Comparison of ENCODE assay signal across 26 cellular contexts in genomic region chr17:82871776-82872561, GRCh38. TPM values are rescaled to one million over a fixed set of nuclear protein-coding genes. Genes with fewer than 3 reads are reported as not detected.
DNase-seq lines count a peak whose midpoint lies in the region; ATAC-seq and TF ChIP-seq lines count a peak whose summit lies in the region.
"Had no signal": no experiment of that assay in that cellular context is flagged by ENCODE, and none has a peak within 500 bp of the region (broad histone marks: within the 10 kb centered on the region; RNA-seq: fewer than 3 reads in every experiment).

No MANE protein-coding gene starts in this region.

- no peak for DNase-seq in activated T-cell treated with anti-CD3 and anti-CD28 coated beads, Interleukin-2, amount 50 U/mL, for 24 hours
- no peak for DNase-seq in activated T-cell treated with anti-CD3 and anti-CD28 coated beads, Interleukin-2, amount 50 U/mL, for 4 hours
- DNase-seq in activated B cell treated with CpG ODN at 0.5 μM for 24 hours (no peak), mucosa of descending colon (peak in 2 of 3 donors; percentile 20 to 49), H4 (ENCODE audit: low spot score) (no peak), MG63 (no peak)
- DNase-seq: activated CD8-positive, alpha-beta memory T cell treated with anti-CD3 and anti-CD28 coated beads, Interleukin-2, amount 50 U/mL, for 48 hours; activated gamma-delta T cell; adrenal gland; AML-193; EL; hypothalamus; islet precursor cell; NCI-H1417 treated with DMSO at 0.1 percent for 48 hours; NCI-H2171 treated with DMSO at 0.1 percent for 48 hours; NCI-H526; ovary; SIG-M5; trophoblast cell had no signal

- intact Hi-C loops in activated B cell treated with CpG ODN at 0.5 μM for 24 hours (cut with micrococcal nuclease), result loop anchor here (1.0 to 10.0 kb wide), 8 partner anchors 12 to 180 kb away; no protein-coding TSS in a partner anchor
- intact Hi-C loops in mucosa of descending colon (cut with DNase I, micrococcal nuclease), result no loop called here

- no peak for TF ChIP-seq CTCF in activated B cell treated with CpG ODN at 0.5 μM for 24 hours (IDR thresholded peaks at IDR 0.05)
- TF ChIP-seq CTCF in mucosa of descending colon (IDR thresholded peaks at IDR 0.05), result no peak

- peaks cover 58% of the 10 kb centered on the region for H3K36me3 Mint-ChIP-seq in activated T-cell treated with anti-CD3 and anti-CD28 coated beads, Interleukin-2, amount 50 U/mL, for 24 hours (ENCODE audit: low read depth)
- H3K36me3 Mint-ChIP-seq in activated T-cell treated with anti-CD3 and anti-CD28 coated beads, Interleukin-2, amount 50 U/mL, for 4 hours (ENCODE audit: insufficient read depth), result peaks cover 11% of the 10 kb centered on the region
- peaks cover 6% of the 10 kb centered on the region for H3K36me3 Mint-ChIP-seq in activated B cell treated with CpG ODN at 0.5 μM for 24 hours (ENCODE audit: low read depth)

- H3K4me1 Mint-ChIP-seq in activated T-cell treated with anti-CD3 and anti-CD28 coated beads, Interleukin-2, amount 50 U/mL, for 24 hours (ENCODE audit: low read depth), result peaks cover 53% of the 10 kb centered on the region
- H3K4me1 Mint-ChIP-seq in activated T-cell treated with anti-CD3 and anti-CD28 coated beads, Interleukin-2, amount 50 U/mL, for 4 hours (ENCODE audit: low read depth), result peaks cover 34% of the 10 kb centered on the region
- peaks cover 65% of the 10 kb centered on the region for H3K4me1 Mint-ChIP-seq in activated B cell treated with CpG ODN at 0.5 μM for 24 hours

- CTCF ChIA-PET in activated B cell treated with CpG ODN at 0.5 μM for 24 hours (lab: Charles Lee), result interaction anchor here (1.0 to 2.4 kb wide), 10 partner anchors 8 to 90 kb away, joined by 3 to 12 read pairs (median 6); partner anchors contain the start of gene ZNF750

- H3K4me1 ChIP-seq in mucosa of descending colon (ENCODE audit: low read depth) (peaks cover under 1% of the 10 kb centered on the region), thymus (ENCODE audit: control insufficient read depth, insufficient read depth, low read length) (peaks cover 30% of the 10 kb centered on the region)

- WGBS in thymus, result 90% methylated on average over 41 of the region's 41 CpGs

- POLR2A ChIA-PET in activated B cell treated with CpG ODN at 0.5 μM for 24 hours (lab: Charles Lee), result interaction anchor here (0.7 to 3.4 kb wide), 17 partner anchors 8 to 574 kb away, joined by 3 to 42 read pairs (median 5); no protein-coding TSS in a partner anchor

- peak overlapping the region; percentile 56 for H3K27ac ChIP-seq in thymus (ENCODE audit: low read depth)
- H3K27ac ChIP-seq: ovary had no signal

- H3K27me3 Mint-ChIP-seq in activated T-cell treated with anti-CD3 and anti-CD28 coated beads, Interleukin-2, amount 50 U/mL, for 24 hours, result no peaks in the 10 kb centered on the region
- no peaks in the 10 kb centered on the region for H3K27me3 Mint-ChIP-seq in activated T-cell treated with anti-CD3 and anti-CD28 coated beads, Interleukin-2, amount 50 U/mL, for 4 hours (ENCODE audit: low read depth)
- H3K27me3 Mint-ChIP-seq in activated B cell treated with CpG ODN at 0.5 μM for 24 hours, result peaks cover 3% of the 10 kb centered on the region
- H3K27me3 Mint-ChIP-seq: naive thymus-derived CD4-positive, alpha-beta T cell; stimulated activated naive CD8-positive, alpha-beta T cell treated with anti-CD3 and anti-CD28 coated beads, Interleukin-15, Interleukin-2, amounts not matched to agents 100 ng/mL and 50 ng/mL, for 24 hours had no signal

- no peak overlapping the region for H3K4me3 ChIP-seq in mucosa of descending colon
- no peak overlapping the region for H3K4me3 ChIP-seq in thymus (ENCODE audit: low read length)
- no peak overlapping the region for H3K4me3 ChIP-seq in MG63
- H3K4me3 ChIP-seq: adrenal gland, coronary artery, ovary had no signal

- H3K9me3 Mint-ChIP-seq in activated T-cell treated with anti-CD3 and anti-CD28 coated beads, Interleukin-2, amount 50 U/mL, for 24 hours, result no peaks in the 10 kb centered on the region
- no peaks in the 10 kb centered on the region for H3K9me3 Mint-ChIP-seq in activated T-cell treated with anti-CD3 and anti-CD28 coated beads, Interleukin-2, amount 50 U/mL, for 4 hours
- no peaks in the 10 kb centered on the region for H3K9me3 Mint-ChIP-seq in activated B cell treated with CpG ODN at 0.5 μM for 24 hours
- H3K9me3 Mint-ChIP-seq: naive thymus-derived CD4-positive, alpha-beta T cell; stimulated activated naive CD8-positive, alpha-beta T cell treated with anti-CD3 and anti-CD28 coated beads, Interleukin-15, Interleukin-2, amounts not matched to agents 100 ng/mL and 50 ng/mL, for 24 hours had no signal

- peak overlapping the region; percentile 22 for H3K27ac Mint-ChIP-seq in activated T-cell treated with anti-CD3 and anti-CD28 coated beads, Interleukin-2, amount 50 U/mL, for 24 hours
- peak overlapping the region; percentile 91 for H3K27ac Mint-ChIP-seq in activated B cell treated with CpG ODN at 0.5 μM for 24 hours
- H3K27ac Mint-ChIP-seq: naive thymus-derived CD4-positive, alpha-beta T cell; stimulated activated naive CD8-positive, alpha-beta T cell treated with anti-CD3 and anti-CD28 coated beads, Interleukin-15, Interleukin-2, amounts not matched to agents 100 ng/mL and 50 ng/mL, for 24 hours had no signal

- H3K9me3 ChIP-seq in mucosa of descending colon, result no peaks in the 10 kb centered on the region
- H3K9me3 ChIP-seq in thymus (ENCODE audit: control insufficient read depth), result peaks cover 1% of the 10 kb centered on the region
- H3K9me3 ChIP-seq in MG63, result no peaks in the 10 kb centered on the region
- H3K9me3 ChIP-seq: adrenal gland, ovary had no signal

- no peak for ATAC-seq in activated T-cell treated with anti-CD3 and anti-CD28 coated beads, Interleukin-2, amount 50 U/mL, for 4 hours
- no peak for ATAC-seq in activated B cell treated with CpG ODN at 0.5 μM for 24 hours (ENCODE audit: low read depth)
- no peak for ATAC-seq in mucosa of descending colon
- no peak for ATAC-seq in GM18909 (IDR thresholded peaks at IDR 0.05; ENCODE audit: poor library complexity, unreplicated experiment)

- H3K27me3 ChIP-seq in thymus (ENCODE audit: control insufficient read depth, insufficient read depth) (no peaks in the 10 kb centered on the region), MG63 (no peaks in the 10 kb centered on the region)
- H3K27me3 ChIP-seq: adrenal gland, ovary had no signal

- H3K4me3 Mint-ChIP-seq in activated T-cell treated with anti-CD3 and anti-CD28 coated beads, Interleukin-2, amount 50 U/mL, for 24 hours, result no peak overlapping the region
- no peak overlapping the region for H3K4me3 Mint-ChIP-seq in activated T-cell treated with anti-CD3 and anti-CD28 coated beads, Interleukin-2, amount 50 U/mL, for 4 hours
- peak overlapping the region; percentile 41 for H3K4me3 Mint-ChIP-seq in activated B cell treated with CpG ODN at 0.5 μM for 24 hours
- H3K4me3 Mint-ChIP-seq: stimulated activated naive CD8-positive, alpha-beta T cell treated with anti-CD3 and anti-CD28 coated beads, Interleukin-15, Interleukin-2, amounts not matched to agents 100 ng/mL and 50 ng/mL, for 24 hours had no signal

- no peaks in the 10 kb centered on the region for H3K36me3 ChIP-seq in mucosa of descending colon (ENCODE audit: low read depth)
- peaks cover 28% of the 10 kb centered on the region for H3K36me3 ChIP-seq in thymus (ENCODE audit: control insufficient read depth, insufficient read depth)
- peaks cover 15% of the 10 kb centered on the region; the same call in 1 of the 2 replicates for H3K36me3 ChIP-seq in MG63
- H3K36me3 ChIP-seq: ovary had no signal

RNA-seq across cellular contexts. Expression of gene ZNF750, which starts 32.1 kb away (rescaled TPM):
- not detected for total RNA-seq in activated T-cell treated with anti-CD3 and anti-CD28 coated beads, Interleukin-2, amount 50 U/mL, for 4 hours
- not detected in 2 replicates for total RNA-seq in activated B cell treated with CpG ODN at 0.5 μM for 24 hours
- not detected for total RNA-seq in mucosa of descending colon
- 4.1 TPM for polyA plus RNA-seq in thymus
- not detected in 2 replicates for total RNA-seq in H4 (2014; rRNA removed; shearing (Covaris generic))
- total RNA-seq in MG63 (2014; rRNA removed; shearing (Covaris generic); ENCODE audit: low replicate concordance), result not detected in 2 replicates
- total RNA-seq: M059J; naive thymus-derived CD4-positive, alpha-beta T cell; ovary; T-helper 1 cell treated with Interleukin-12 subunit alpha and Interleukin-12 subunit beta and Interleukin-4 antibody, amounts not matched to agents 30 ng/mL and 1 ng/mL, for 36 hours had no signal

Comparison
In these comparisons a context has a peak if more than half of its experiments do, and no peak if none do; other contexts are left out.
1. DNase-seq: peak in mucosa of descending colon (2 of 3); none in activated T-cell treated with anti-CD3 and anti-CD28 coated beads, Interleukin-2, amount 50 U/mL, for 24 hours (single experiment), activated T-cell treated with anti-CD3 and anti-CD28 coated beads, Interleukin-2, amount 50 U/mL, for 4 hours (single experiment), activated B cell treated with CpG ODN at 0.5 μM for 24 hours (single experiment), H4 (single experiment) and MG63 (single experiment).